ENCODE assay signal across 10 cellular contexts in the genomic region with DNA sequence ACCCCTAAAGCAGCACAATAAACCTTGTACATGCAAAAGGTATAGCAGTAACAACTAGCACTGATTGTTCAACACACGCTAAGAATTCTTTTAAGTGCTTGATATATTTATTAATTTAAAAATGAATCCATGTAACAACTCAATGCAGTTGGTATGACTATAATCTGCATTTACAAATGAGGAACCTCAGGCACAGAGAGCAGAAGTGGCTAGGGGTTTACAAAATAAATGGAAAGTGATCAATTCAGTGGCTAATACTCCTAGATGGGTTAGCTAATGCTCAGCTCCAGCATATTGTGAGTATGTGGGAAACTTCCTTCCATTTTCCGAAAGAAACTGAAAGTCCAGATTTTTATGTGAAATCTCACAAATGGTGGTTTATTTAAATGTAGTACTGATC.
DNase-seq lines count a peak whose midpoint lies in the region; ATAC-seq and TF ChIP-seq lines count a peak whose summit lies in the region.
"Had no signal": no experiment of that assay in that cellular context is flagged by ENCODE, and none has a peak within 500 bp of the region (broad histone marks: within the 10 kb centered on the region; RNA-seq: fewer than 3 reads in every experiment).

No MANE protein-coding gene starts in this region.

- BruUV-seq in OCI-LY7 (replicated peaks; lab: Mats Ljungman, UMichigan) = no TSS peak

- peak overlapping the region; percentile 96 for H2AFZ ChIP-seq in OCI-LY7 (ENCODE audit: low read length)

- peak overlapping the region; percentile 48 for H3K4me3 ChIP-seq in OCI-LY7 (ENCODE audit: low read depth, low read length, poor library complexity, severe bottlenecking)

- H4K20me1 ChIP-seq in OCI-LY7 (ENCODE audit: insufficient read depth, low read length) = no peaks in the 10 kb centered on the region

- no peaks in the 10 kb centered on the region for H3K9me2 ChIP-seq in OCI-LY7 (ENCODE audit: insufficient read depth, low read length)

- peaks cover 9% of the 10 kb centered on the region for H3K4me1 Mint-ChIP-seq in activated CD8-positive, alpha-beta memory T cell treated with anti-CD3 and anti-CD28 coated beads, Interleukin-2, amount 10 ng/mL, durations not matched to agents 7 days and 5 days
- H3K4me1 Mint-ChIP-seq in natural killer cell = peaks cover 15 to 17% of the 10 kb centered on the region in 2 donors

- intact Hi-C loops in OCI-LY7 (cut with micrococcal nuclease; ENCODE audit: unreplicated experiment) = no loop called here
- intact Hi-C loops in natural killer cell (cut with micrococcal nuclease) = no loop called here

- peak overlapping the region; percentile 56 for H3K27ac ChIP-seq in OCI-LY7 (ENCODE audit: low read depth, low read length, poor library complexity, severe bottlenecking)
- H3K27ac ChIP-seq: VCaP had no signal

- peaks cover 12% of the 10 kb centered on the region for H3K36me3 Mint-ChIP-seq in activated CD8-positive, alpha-beta memory T cell treated with anti-CD3 and anti-CD28 coated beads, Interleukin-2, amount 10 ng/mL, durations not matched to agents 7 days and 5 days
- H3K36me3 Mint-ChIP-seq in natural killer cell = peaks cover 10% of the 10 kb centered on the region

- peak overlapping the region; percentile 71 for H3K4me2 ChIP-seq in OCI-LY7 (ENCODE audit: low read length)

- peaks cover 3% of the 10 kb centered on the region for H3K9me3 Mint-ChIP-seq in activated CD8-positive, alpha-beta memory T cell treated with anti-CD3 and anti-CD28 coated beads, Interleukin-2, amount 10 ng/mL, durations not matched to agents 7 days and 5 days (ENCODE audit: low read depth)
- H3K9me3 Mint-ChIP-seq in natural killer cell = no peaks in the 10 kb centered on the region

- ATAC-seq in activated CD8-positive, alpha-beta memory T cell treated with anti-CD3 and anti-CD28 coated beads, Interleukin-2, amount 10 ng/mL, durations not matched to agents 7 days and 5 days = no peak
- peak; percentile 25 for ATAC-seq in HG02623 (IDR thresholded peaks at IDR 0.05; ENCODE audit: unreplicated experiment)
- no peak for ATAC-seq in natural killer cell

- no peaks in the 10 kb centered on the region for H3K9me3 ChIP-seq in OCI-LY7 (ENCODE audit: low read length)

- CTCF ChIA-PET in activated CD8-positive, alpha-beta memory T cell treated with anti-CD3 and anti-CD28 coated beads, Interleukin-2, amount 10 ng/mL, durations not matched to agents 7 days and 5 days (lab: Charles Lee) = no interaction called here
- CTCF ChIA-PET in OCI-LY7 (lab: Charles Lee; ENCODE audit: unreplicated experiment) = no interaction called here

- no peaks in the 10 kb centered on the region for H3K36me3 ChIP-seq in OCI-LY7 (ENCODE audit: insufficient read depth, low read length)

- peaks cover 24% of the 10 kb centered on the region for H3K4me1 ChIP-seq in OCI-LY7 (ENCODE audit: insufficient read depth, low read length, poor library complexity, severe bottlenecking)

- no peak overlapping the region for H3K4me3 Mint-ChIP-seq in activated CD8-positive, alpha-beta memory T cell treated with anti-CD3 and anti-CD28 coated beads, Interleukin-2, amount 10 ng/mL, durations not matched to agents 7 days and 5 days
- peak overlapping the region; percentile 83 for H3K4me3 Mint-ChIP-seq in natural killer cell

- H3K27ac Mint-ChIP-seq in activated CD8-positive, alpha-beta memory T cell treated with anti-CD3 and anti-CD28 coated beads, Interleukin-2, amount 10 ng/mL, durations not matched to agents 7 days and 5 days = peak overlapping the region; percentile 80
- H3K27ac Mint-ChIP-seq in natural killer cell = peak overlapping the region; percentile 76 to 77

- POLR2A ChIA-PET in OCI-LY7 (lab: Charles Lee) = interaction anchor here (0.6 kb wide), 1 partner anchor 1943 kb away, joined by 3 read pairs; no protein-coding TSS in a partner anchor

- no peaks in the 10 kb centered on the region for H3K79me2 ChIP-seq in OCI-LY7 (ENCODE audit: insufficient read depth, low read depth, low read length)

- DNase-seq in activated CD8-positive, alpha-beta memory T cell treated with anti-CD3 and anti-CD28 coated beads, Interleukin-2, amount 10 ng/mL, durations not matched to agents 7 days and 5 days = no peak
- DNase-seq in activated CD8-positive, alpha-beta memory T cell treated with anti-CD3 and anti-CD28 coated beads, Interleukin-2, amount 50 U/mL, for 4 hours = no peak
- peak; percentile 9 for DNase-seq in OCI-LY7 (ENCODE audit: low spot score)
- DNase-seq in natural killer cell = no peak
- no peak for DNase-seq in NCI-H82 treated with DMSO at 0.1 percent for 48 hours (lab: John Stamatoyannopoulos, UW; ENCODE audit: unreplicated experiment)
- DNase-seq in DMS53 (lab: John Stamatoyannopoulos, UW) = no peak
- no peak for DNase-seq in G401 (ENCODE audit: low spot score)
- DNase-seq: NCI-H345 had no signal

- in situ Hi-C loops in G401 (cut with HindIII; ENCODE audit: low sequenced_read_pairs) = no loop called here

- TF ChIP-seq CTCF in OCI-LY7 (conservative IDR thresholded peaks at IDR 0.05; ENCODE audit: low read length) (no peak), natural killer cell (IDR thresholded peaks at IDR 0.05) (no peak)

- no peaks in the 10 kb centered on the region for H3K27me3 Mint-ChIP-seq in activated CD8-positive, alpha-beta memory T cell treated with anti-CD3 and anti-CD28 coated beads, Interleukin-2, amount 10 ng/mL, durations not matched to agents 7 days and 5 days
- no peaks in the 10 kb centered on the region for H3K27me3 Mint-ChIP-seq in natural killer cell (ENCODE audit: low read depth in 2 of 2)
